In genomic region chr1:22710688-22711024, GRCh38 we compare ENCODE assay signal across 8 cellular contexts. TPM values are rescaled to one million over a fixed set of nuclear protein-coding genes. Genes with fewer than 3 reads are reported as not detected.
A peak's percentile ranks its signal among the peaks of the same experiment; 100 is the strongest.
DNase-seq lines count a peak whose midpoint lies in the region; ATAC-seq and TF ChIP-seq lines count a peak whose summit lies in the region.

Gene EPHB2 (plus strand): TSS chr1:22710839. CDS start chr1:22710983, 144 bp downstream.

- TF ChIP-seq CTCF in AG04449 (IDR thresholded peaks at IDR 0.05; ENCODE audit: insufficient read depth, low read length, missing control alignments) (no peak), Peyer's patch (IDR thresholded peaks at IDR 0.05) (no peak)

- peaks cover 5% of the 10 kb centered on the region for H3K36me3 Mint-ChIP-seq in central memory CD8-positive, alpha-beta T cell (ENCODE audit: insufficient read depth)
- H3K36me3 Mint-ChIP-seq in stimulated activated effector memory CD8-positive, alpha-beta T cell treated with anti-CD3 and anti-CD28 coated beads, Interleukin-12 subunit alpha, Interleukin-12 subunit beta, amount 100 ng/mL, for 72 hours = no peaks in the 10 kb centered on the region

- H3K36me3 ChIP-seq in Peyer's patch = no peaks in the 10 kb centered on the region

- ATAC-seq in GM18867 (IDR thresholded peaks at IDR 0.05; ENCODE audit: unreplicated experiment) = peak; percentile 43
- no peak for ATAC-seq in central memory CD8-positive, alpha-beta T cell (replicated peaks; ENCODE audit: extremely low read depth, poor library complexity, severe bottlenecking)
- peak; percentile 86 for ATAC-seq in left lobe of liver
- ATAC-seq in stimulated activated effector memory CD8-positive, alpha-beta T cell treated with anti-CD3 and anti-CD28 coated beads, Interleukin-12 subunit alpha, Interleukin-12 subunit beta, amount 100 ng/mL, for 72 hours = peak; percentile 32
- no peak for ATAC-seq in HG03439 (IDR thresholded peaks at IDR 0.05; ENCODE audit: unreplicated experiment)
- no peak for ATAC-seq in GM21360 (IDR thresholded peaks at IDR 0.05; ENCODE audit: unreplicated experiment)

- H3K4me1 Mint-ChIP-seq in central memory CD8-positive, alpha-beta T cell = peaks cover 10% of the 10 kb centered on the region
- peaks cover 16% of the 10 kb centered on the region for H3K4me1 Mint-ChIP-seq in stimulated activated effector memory CD8-positive, alpha-beta T cell treated with anti-CD3 and anti-CD28 coated beads, Interleukin-12 subunit alpha, Interleukin-12 subunit beta, amount 100 ng/mL, for 72 hours

- H3K4me3 Mint-ChIP-seq in central memory CD8-positive, alpha-beta T cell = peak within 1 kb of the TSS; percentile 69
- peak within 1 kb of the TSS; percentile 53 for H3K4me3 Mint-ChIP-seq in stimulated activated effector memory CD8-positive, alpha-beta T cell treated with anti-CD3 and anti-CD28 coated beads, Interleukin-12 subunit alpha, Interleukin-12 subunit beta, amount 100 ng/mL, for 72 hours

- no peaks in the 10 kb centered on the region for H3K9me3 Mint-ChIP-seq in central memory CD8-positive, alpha-beta T cell
- H3K9me3 Mint-ChIP-seq in stimulated activated effector memory CD8-positive, alpha-beta T cell treated with anti-CD3 and anti-CD28 coated beads, Interleukin-12 subunit alpha, Interleukin-12 subunit beta, amount 100 ng/mL, for 72 hours = no peaks in the 10 kb centered on the region

- POLR2A ChIA-PET in AG04449 (lab: Yijun Ruan, JAX) = no interaction called here

- H3K27ac Mint-ChIP-seq in central memory CD8-positive, alpha-beta T cell (ENCODE audit: low read depth) = no peak within 1 kb of the TSS
- no peak within 1 kb of the TSS for H3K27ac Mint-ChIP-seq in stimulated activated effector memory CD8-positive, alpha-beta T cell treated with anti-CD3 and anti-CD28 coated beads, Interleukin-12 subunit alpha, Interleukin-12 subunit beta, amount 100 ng/mL, for 72 hours

- H3K27me3 ChIP-seq in Peyer's patch = no peaks in the 10 kb centered on the region

- no peaks in the 10 kb centered on the region for H3K9me3 ChIP-seq in Peyer's patch

- no peak for TF ChIP-seq POLR2A in Peyer's patch (IDR thresholded peaks at IDR 0.05)

- peak within 1 kb of the TSS; percentile 9 to 61 (median 36) for H3K27ac ChIP-seq in Peyer's patch

- H3K4me3 ChIP-seq in AG04449 (ENCODE audit: low read depth, low read length) (peak within 1 kb of the TSS; percentile 60), Peyer's patch (peak within 1 kb of the TSS; percentile 37 to 70 (median 54))

- CTCF ChIA-PET in AG04449 (lab: Yijun Ruan, JAX) = no interaction called here

- DNase-seq in AG04449 (ENCODE audit: low read depth, low spot score) = no peak
- DNase-seq in Peyer's patch = peak in 2 of 3 donors; percentile 61 to 73
- DNase-seq in central memory CD8-positive, alpha-beta T cell (ENCODE audit: low spot score in 2 of 2) = no peak
- no peak for DNase-seq in left lobe of liver (ENCODE audit: low spot score)
- DNase-seq in stimulated activated effector memory CD8-positive, alpha-beta T cell treated with anti-CD3 and anti-CD28 coated beads, Interleukin-12 subunit alpha, Interleukin-12 subunit beta, amount 100 ng/mL, for 72 hours (ENCODE audit: low spot score in 2 of 2) = no peak

- H3K4me1 ChIP-seq in Peyer's patch = peaks cover 0 to 33% (median 8%) of the 10 kb centered on the region in 4 donors

- H3K27me3 Mint-ChIP-seq in central memory CD8-positive, alpha-beta T cell = peaks cover 74% of the 10 kb centered on the region

RNA-seq across cellular contexts. Expression of gene EPHB2, which starts in this region (rescaled TPM):
- total RNA-seq in Peyer's patch = 10 to 100 TPM; 24.5 to 71.0 (median 53.9) TPM
- total RNA-seq in left lobe of liver = 0.38 TPM

Comparison
In these comparisons a context has a peak if more than half of its experiments do, and no peak if none do; other contexts are left out.
1. RNA of gene EPHB2 (total RNA-seq): 24.5 to 71.0 TPM in Peyer's patch; 0.38 TPM in left lobe of liver (single experiment); every median in the first group is over 10 times any median in the second.
2. Peak in ATAC-seq in left lobe of liver; RNA of the gene not detected or under 1 TPM.
3. DNase-seq: peak in Peyer's patch (2 of 3); none in AG04449 (single experiment), central memory CD8-positive, alpha-beta T cell (0 of 2), left lobe of liver (single experiment) and stimulated activated effector memory CD8-positive, alpha-beta T cell treated with anti-CD3 and anti-CD28 coated beads, Interleukin-12 subunit alpha, Interleukin-12 subunit beta, amount 100 ng/mL, for 72 hours (0 of 2).
4. ATAC-seq: peak in GM18867 (single experiment) and stimulated activated effector memory CD8-positive, alpha-beta T cell treated with anti-CD3 and anti-CD28 coated beads, Interleukin-12 subunit alpha, Interleukin-12 subunit beta, amount 100 ng/mL, for 72 hours (single experiment); none in central memory CD8-positive, alpha-beta T cell (single experiment), HG03439 (single experiment) and GM21360 (single experiment).